ENCODE assay signal across 20 cellular contexts in genomic region chr13:30698023-30698422, GRCh38. TPM values are rescaled to one million over a fixed set of nuclear protein-coding genes. Genes with fewer than 3 reads are reported as not detected.
A peak's percentile ranks its signal among the peaks of the same experiment; 100 is the strongest.
DNase-seq lines count a peak whose midpoint lies in the region; ATAC-seq and TF ChIP-seq lines count a peak whose summit lies in the region.
"Had no signal": no experiment of that assay in that cellular context is flagged by ENCODE, and none has a peak within 500 bp of the region (broad histone marks: within the 10 kb centered on the region; RNA-seq: fewer than 3 reads in every experiment).

No MANE protein-coding gene starts in this region.

- intact Hi-C loops in breast epithelium (cut with DNase I; ENCODE audit: low total_unique reads) (no loop called here), MCF 10A (cut with micrococcal nuclease) (no loop called here), aorta (cut with DNase I) (no loop called here), adrenal gland (cut with DNase I) (no loop called here)

- no peak overlapping the region for H2BK120ac ChIP-seq in mesenchymal stem cell (ENCODE audit: low read depth, low read length)

- H2AFZ ChIP-seq in mesenchymal stem cell (ENCODE audit: low read depth, low read length), result no peak overlapping the region

- TF ChIP-seq CTCF in breast epithelium (IDR thresholded peaks at IDR 0.05) (no peak), MCF 10A (IDR thresholded peaks at IDR 0.05; ENCODE audit: unreplicated experiment) (no peak), chondrocyte (IDR thresholded peaks at IDR 0.05) (no peak), adrenal gland (IDR thresholded peaks at IDR 0.05) (no peak), omental fat pad (IDR thresholded peaks at IDR 0.05) (no peak)

- no peak overlapping the region for H3K4me2 ChIP-seq in mesenchymal stem cell (ENCODE audit: low read length, poor library complexity, severe bottlenecking)

- ATAC-seq in aorta (ENCODE audit: low FRiP score) (peak; percentile 45), omental fat pad (ENCODE audit: low FRiP score) (no peak)
- ATAC-seq: activated CD8-positive, alpha-beta T cell treated with anti-CD3 and anti-CD28 coated beads for 36 hours; activated T-helper 17 cell treated with anti-CD3 and anti-CD28 coated beads, Interleukin-2, amount 50 U/mL, for 72 hours; stimulated activated naive B cell treated with anti-CD40 and anti-IgM and Interleukin-4, amounts not matched to agents 10 μg/mL and 1 μg/mL and 100 μg/mL, for 72 hours had no signal

- H3K14ac ChIP-seq in mesenchymal stem cell (ENCODE audit: low read length in 2 of 2), result no peak overlapping the region

- CTCF ChIA-PET in MCF 10A (lab: Yijun Ruan, JAX), result interaction anchor here (0.7 to 0.8 kb wide), 2 partner anchors 101 to 367 kb away, joined by 4 read pairs; no protein-coding TSS in a partner anchor

- no TSS peak for BruUV-seq in MCF 10A (replicated peaks; lab: Mats Ljungman, UMichigan)

- H3K4me1 ChIP-seq in breast epithelium (no peaks in the 10 kb centered on the region), mesenchymal stem cell (ENCODE audit: control insufficient read depth, insufficient read depth, low read depth, low read length) (peaks cover 6% of the 10 kb centered on the region), aorta (ENCODE audit: control insufficient read depth in 1 of 2, insufficient read depth in 2 of 2, low read length in 2 of 2) (peaks cover 0 to 3% of the 10 kb centered on the region in 2 donors), adrenal gland (replicated peaks in 1 of 2) (peaks cover 0 to 25% of the 10 kb centered on the region in 2 donors)
- H3K4me1 ChIP-seq: pancreas had no signal

- H3K18ac ChIP-seq in mesenchymal stem cell (ENCODE audit: low read depth in 1 of 2, low read length in 2 of 2), result no peak overlapping the region

- no peak overlapping the region for H3K4ac ChIP-seq in mesenchymal stem cell (ENCODE audit: low read depth in 1 of 2, low read length in 2 of 2)

- H3K4me1 Mint-ChIP-seq in MCF 10A (ENCODE audit: insufficient read depth, unreplicated experiment), result peaks cover 7% of the 10 kb centered on the region
- peaks cover 33% of the 10 kb centered on the region for H3K4me1 Mint-ChIP-seq in chondrocyte (ENCODE audit: low read depth)

- H3K36me3 ChIP-seq in breast epithelium (no peaks in the 10 kb centered on the region), mesenchymal stem cell (ENCODE audit: control insufficient read depth in 1 of 2, insufficient read depth in 2 of 2, low read depth in 1 of 2, low read length in 2 of 2) (no peaks in the 10 kb centered on the region), aorta (ENCODE audit: control insufficient read depth in 1 of 2, insufficient read depth in 2 of 2, low read length in 1 of 2) (no peaks in the 10 kb centered on the region), adrenal gland (replicated peaks in 1 of 2) (no peaks in the 10 kb centered on the region)
- H3K36me3 ChIP-seq: pancreas, upper lobe of right lung had no signal

- H3K9ac ChIP-seq in mesenchymal stem cell (ENCODE audit: low read length), result peak overlapping the region; percentile 87

- peak overlapping the region in 1 of 2 donors; percentile 8 for H3K27ac ChIP-seq in breast epithelium
- H3K27ac ChIP-seq in mesenchymal stem cell (ENCODE audit: low read length, poor library complexity, severe bottlenecking), result no peak overlapping the region
- H3K27ac ChIP-seq in aorta (ENCODE audit: low read depth in 1 of 2, low read length in 2 of 2), result no peak overlapping the region
- peak overlapping the region in 1 of 5 donors; percentile 0 for H3K27ac ChIP-seq in adrenal gland
- H3K27ac ChIP-seq: pancreas had no signal

- H3K27me3 Mint-ChIP-seq in MCF 10A (ENCODE audit: insufficient read depth, unreplicated experiment), result no peaks in the 10 kb centered on the region
- H3K27me3 Mint-ChIP-seq in chondrocyte (ENCODE audit: low read depth), result no peaks in the 10 kb centered on the region
- H3K27me3 Mint-ChIP-seq: activated T-helper 17 cell treated with anti-CD3 and anti-CD28 coated beads, Interleukin-2, amount 50 U/mL, for 72 hours had no signal

- no peak overlapping the region for H2AK5ac ChIP-seq in mesenchymal stem cell (ENCODE audit: low read length, severe bottlenecking)

- H3K4me3 Mint-ChIP-seq in MCF 10A (ENCODE audit: unreplicated experiment) (no peak overlapping the region), chondrocyte (ENCODE audit: unreplicated experiment) (peak overlapping the region; percentile 50)
- H3K4me3 Mint-ChIP-seq: activated CD8-positive, alpha-beta T cell treated with anti-CD3 and anti-CD28 coated beads for 36 hours; activated T-helper 17 cell treated with anti-CD3 and anti-CD28 coated beads, Interleukin-2, amount 50 U/mL, for 72 hours; CD4-positive, alpha-beta memory T cell; stimulated activated naive B cell treated with anti-CD40 and anti-IgM and Interleukin-4, amounts not matched to agents 10 μg/mL and 1 μg/mL and 100 μg/mL, for 72 hours had no signal

- no peak overlapping the region for H3K23ac ChIP-seq in mesenchymal stem cell (ENCODE audit: low read length in 2 of 2)

- no peak overlapping the region for H2BK5ac ChIP-seq in mesenchymal stem cell (ENCODE audit: low read depth, low read length, poor library complexity, severe bottlenecking)

- H3K27ac Mint-ChIP-seq in MCF 10A (ENCODE audit: low read depth, unreplicated experiment), result no peak overlapping the region
- H3K27ac Mint-ChIP-seq in chondrocyte (ENCODE audit: unreplicated experiment), result peak overlapping the region; percentile 89
- H3K27ac Mint-ChIP-seq: activated CD8-positive, alpha-beta T cell treated with anti-CD3 and anti-CD28 coated beads for 36 hours; activated T-helper 17 cell treated with anti-CD3 and anti-CD28 coated beads, Interleukin-2, amount 50 U/mL, for 72 hours; dendritic cell treated with granulocyte-macrophage colony-stimulating factor and Interleukin-4, amounts not matched to agents 40 ng/mL and 50 ng/mL, for 4 days; stimulated activated naive B cell treated with anti-CD40 and anti-IgM and Interleukin-4, amounts not matched to agents 10 μg/mL and 1 μg/mL and 100 μg/mL, for 72 hours had no signal

- H3K36me3 Mint-ChIP-seq in MCF 10A (ENCODE audit: insufficient read depth, unreplicated experiment), result no peaks in the 10 kb centered on the region
- H3K36me3 Mint-ChIP-seq in chondrocyte (ENCODE audit: low read depth), result no peaks in the 10 kb centered on the region
- H3K36me3 Mint-ChIP-seq: CD4-positive, alpha-beta memory T cell; stimulated activated naive B cell treated with anti-CD40 and anti-IgM and Interleukin-4, amounts not matched to agents 10 μg/mL and 1 μg/mL and 100 μg/mL, for 72 hours had no signal

- H3K27me3 ChIP-seq in breast epithelium (no peaks in the 10 kb centered on the region), mesenchymal stem cell (ENCODE audit: control insufficient read depth in 1 of 2, insufficient read depth in 1 of 2, low read length in 2 of 2) (no peaks in the 10 kb centered on the region), aorta (ENCODE audit: control insufficient read depth in 1 of 2, insufficient read depth in 2 of 2, low read length in 1 of 2) (no peaks in the 10 kb centered on the region), adrenal gland (no peaks in the 10 kb centered on the region)
- H3K27me3 ChIP-seq: pancreas, upper lobe of right lung had no signal

- no peak overlapping the region for H2BK15ac ChIP-seq in mesenchymal stem cell (ENCODE audit: low read depth, poor library complexity, severe bottlenecking)

- H3K9me3 Mint-ChIP-seq in MCF 10A (ENCODE audit: unreplicated experiment), result no peaks in the 10 kb centered on the region
- no peaks in the 10 kb centered on the region for H3K9me3 Mint-ChIP-seq in chondrocyte (ENCODE audit: low read depth)
- H3K9me3 Mint-ChIP-seq: activated CD8-positive, alpha-beta T cell treated with anti-CD3 and anti-CD28 coated beads for 36 hours; activated T-helper 17 cell treated with anti-CD3 and anti-CD28 coated beads, Interleukin-2, amount 50 U/mL, for 72 hours; CD4-positive, alpha-beta memory T cell; dendritic cell treated with granulocyte-macrophage colony-stimulating factor and Interleukin-4, amounts not matched to agents 40 ng/mL and 50 ng/mL, for 4 days; stimulated activated naive B cell treated with anti-CD40 and anti-IgM and Interleukin-4, amounts not matched to agents 10 μg/mL and 1 μg/mL and 100 μg/mL, for 72 hours had no signal

- POLR2A ChIA-PET in MCF 10A (lab: Yijun Ruan, JAX), result no interaction called here

- WGBS in mesenchymal stem cell, result 87% methylated on average over 7 of the region's 7 CpGs
- 4 to 9% methylated on average over 7 of the region's 7 CpGs for WGBS in aorta, 2 donors
- 44 to 59% (median 53%) methylated on average over 7 of the region's 7 CpGs for WGBS in adrenal gland, 4 donors

- no peak overlapping the region for H2BK12ac ChIP-seq in mesenchymal stem cell (ENCODE audit: low read length in 2 of 2)

- no peaks in the 10 kb centered on the region for H3K79me1 ChIP-seq in mesenchymal stem cell (replicated peaks; ENCODE audit: low read length, poor library complexity, severe bottlenecking)

- TF ChIP-seq POLR2A in breast epithelium (IDR thresholded peaks at IDR 0.05) (no peak), adrenal gland (IDR thresholded peaks at IDR 0.05) (no peak)

- no peaks in the 10 kb centered on the region for H3K9me3 ChIP-seq in breast epithelium
- no peaks in the 10 kb centered on the region for H3K9me3 ChIP-seq in mesenchymal stem cell (ENCODE audit: control insufficient read depth, low read length)
- H3K9me3 ChIP-seq in aorta (ENCODE audit: control insufficient read depth, low read length), result no peaks in the 10 kb centered on the region
- no peaks in the 10 kb centered on the region for H3K9me3 ChIP-seq in adrenal gland (replicated peaks in 1 of 3)
- H3K9me3 ChIP-seq: pancreas, upper lobe of right lung had no signal

- H3K4me3 ChIP-seq in breast epithelium (peak overlapping the region in 2 of 3 donors; percentile 9 to 30), mesenchymal stem cell (ENCODE audit: insufficient read depth in 1 of 2, low read depth in 1 of 2, low read length in 2 of 2) (peak overlapping the region in 1 of 2 experiments; percentile 66), aorta (ENCODE audit: low read length in 2 of 2) (no peak overlapping the region), adrenal gland (no peak overlapping the region)
- H3K4me3 ChIP-seq: pancreas, upper lobe of right lung had no signal

- no peak for DNase-seq in breast epithelium (ENCODE audit: low spot score in 2 of 2)
- DNase-seq in MCF 10A (ENCODE audit: unreplicated experiment), result no peak
- no peak for DNase-seq in chondrocyte (ENCODE audit: low spot score)
- no peak for DNase-seq in mesenchymal stem cell
- DNase-seq in aorta, result no peak
- DNase-seq in adrenal gland, result no peak
- no peak for DNase-seq in omental fat pad (ENCODE audit: low spot score)
- DNase-seq in activated CD8-positive, alpha-beta memory T cell treated with anti-CD3 and anti-CD28 coated beads for 24 hours, result no peak
- DNase-seq: activated CD8-positive, alpha-beta T cell treated with anti-CD3 and anti-CD28 coated beads for 36 hours; CD4-positive, alpha-beta memory T cell; left cardiac atrium; NCI-H1417 treated with DMSO at 0.1 percent for 48 hours; NCI-H2227 treated with DMSO at 0.1 percent for 48 hours; pancreas; RPMI8226; stimulated activated naive B cell treated with anti-CD40 and anti-IgM and Interleukin-4, amounts not matched to agents 10 μg/mL and 1 μg/mL and 100 μg/mL, for 72 hours; upper lobe of right lung had no signal

- H4K8ac ChIP-seq in mesenchymal stem cell (ENCODE audit: low read length), result peak overlapping the region; percentile 20

- H4K91ac ChIP-seq in mesenchymal stem cell (ENCODE audit: low read length), result no peak overlapping the region

RNA-seq across cellular contexts. Expression of gene ALOX5AP, which starts 37.3 kb away (rescaled TPM):
- 10 to 100 TPM; 32.1 to 47.4 (median 37.9) TPM for total RNA-seq in breast epithelium
- total RNA-seq in MCF 10A (2022), result 0.83 and 1.5 TPM in 2 replicates
- total RNA-seq in chondrocyte, result 0.57 to 2.1 TPM (median 1.1 TPM) in 3 replicates
- 14.2 TPM for polyA plus RNA-seq in mesenchymal stem cell (2013, experiment 1 of 2)
- polyA plus RNA-seq in mesenchymal stem cell (2013, experiment 2 of 2), result 15.0 TPM
- 10 to 100 TPM; 31.6 to 37.7 TPM for total RNA-seq in aorta
- 10 to 100 TPM in 1 of 2 donors, 1 to 10 TPM in 1; 7.1 to 35.4 TPM for polyA plus RNA-seq in aorta
- total RNA-seq in adrenal gland, result 100 to 1,000 TPM in 1 of 8 donors, 10 to 100 TPM in 7; 21.1 to 122 (median 44.2) TPM
- polyA plus RNA-seq in adrenal gland, result 10 to 100 TPM in 1 of 3 donors, 1 to 10 TPM in 2; 6.3 to 42.8 (median 7.1) TPM
- total RNA-seq in omental fat pad, result 100 to 1,000 TPM in 1 of 4 donors, 10 to 100 TPM in 3; 45.0 to 109 (median 58.8) TPM
- total RNA-seq: A172 had no signal

Comparison
In these comparisons a context has a peak if more than half of its experiments do, and no peak if none do; other contexts are left out.
1. H3K4me3 ChIP-seq: peak in breast epithelium (2 of 3); none in aorta (0 of 2) and adrenal gland (0 of 4).